ENCODE assay signal across 11 cellular contexts in the genomic region with DNA sequence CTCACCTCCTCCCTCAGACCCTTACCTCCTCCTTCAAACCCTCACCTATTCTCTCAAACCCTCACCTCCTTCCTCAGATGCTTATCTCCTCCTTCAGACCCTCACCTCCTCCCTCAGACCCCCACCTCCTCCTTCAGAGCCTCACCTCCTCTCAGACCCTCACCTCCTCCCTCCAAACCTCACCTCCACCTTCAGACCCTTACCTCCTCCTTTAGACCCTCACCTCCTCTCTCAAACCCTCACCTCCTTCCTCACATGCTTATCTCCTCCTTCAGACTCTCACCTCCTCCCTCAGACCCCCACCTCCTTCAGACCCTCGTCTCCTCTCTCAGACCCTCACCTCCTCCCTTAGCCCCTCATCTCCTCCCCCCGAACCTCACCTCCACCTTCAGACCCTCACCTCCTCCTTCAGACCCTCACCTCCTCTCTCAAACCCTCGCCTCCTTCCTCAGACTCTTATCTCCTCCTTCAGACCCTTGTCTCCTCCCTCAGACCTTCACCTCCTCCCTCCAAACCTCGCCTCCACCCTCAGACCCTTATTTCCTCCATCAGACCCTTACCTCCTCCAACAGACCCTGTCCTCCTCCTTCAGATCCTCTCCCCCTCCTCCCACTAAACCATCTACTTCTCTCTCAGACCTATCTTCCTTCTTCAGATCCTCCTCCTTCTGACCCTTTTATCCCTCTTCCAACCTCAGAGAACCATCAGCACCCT. TPM values are rescaled to one million over a fixed set of nuclear protein-coding genes. Genes with fewer than 3 reads are reported as not detected.
DNase-seq lines count a peak whose midpoint lies in the region; ATAC-seq and TF ChIP-seq lines count a peak whose summit lies in the region.
"Had no signal": no experiment of that assay in that cellular context is flagged by ENCODE, and none has a peak within 500 bp of the region (broad histone marks: within the 10 kb centered on the region; RNA-seq: fewer than 3 reads in every experiment).

No MANE protein-coding gene starts in this region.

- H3K4me1 ChIP-seq in fibroblast of lung (ENCODE audit: control insufficient read depth, extremely low read depth, insufficient read depth, low read length), result peaks cover 31% of the 10 kb centered on the region

- peaks cover 4 to 9% (median 7%) of the 10 kb centered on the region in 3 donors for H3K27me3 Mint-ChIP-seq in CD14-positive monocyte (ENCODE audit: low read depth in 3 of 3)
- H3K27me3 Mint-ChIP-seq in T-helper 17 cell, result no peaks in the 10 kb centered on the region
- H3K27me3 Mint-ChIP-seq in progenitor cell of endocrine pancreas, result peaks cover 54% of the 10 kb centered on the region

- H3K9me3 ChIP-seq in T-helper 17 cell (ENCODE audit: control insufficient read depth, low read length, poor library complexity, severe bottlenecking), result no peaks in the 10 kb centered on the region
- no peaks in the 10 kb centered on the region for H3K9me3 ChIP-seq in fibroblast of lung (ENCODE audit: control insufficient read depth, insufficient read depth, low read depth, low read length)

- peaks cover 16 to 20% of the 10 kb centered on the region in 2 donors for H3K36me3 Mint-ChIP-seq in CD14-positive monocyte
- H3K36me3 Mint-ChIP-seq in T-helper 17 cell (ENCODE audit: low read depth), result peaks cover 6% of the 10 kb centered on the region
- H3K36me3 Mint-ChIP-seq in progenitor cell of endocrine pancreas (ENCODE audit: insufficient read depth), result no peaks in the 10 kb centered on the region

- peaks cover 0 to 2% (median 0%) of the 10 kb centered on the region in 7 donors for H3K9me3 Mint-ChIP-seq in CD14-positive monocyte
- no peaks in the 10 kb centered on the region for H3K9me3 Mint-ChIP-seq in progenitor cell of endocrine pancreas (ENCODE audit: low read depth)

- H2AFZ ChIP-seq in fibroblast of lung (ENCODE audit: low read length), result no peak overlapping the region

- H3K4me2 ChIP-seq in fibroblast of lung (ENCODE audit: extremely low read depth, insufficient read depth, low read length), result peak overlapping the region; percentile 55

- H3K27ac Mint-ChIP-seq in CD14-positive monocyte, result peak overlapping the region; percentile 34 to 100 (median 99)
- H3K27ac Mint-ChIP-seq in T-helper 17 cell, result peak overlapping the region; percentile 98
- no peak overlapping the region for H3K27ac Mint-ChIP-seq in progenitor cell of endocrine pancreas

- peaks cover 4% of the 10 kb centered on the region for H3K36me3 ChIP-seq in fibroblast of lung (ENCODE audit: control insufficient read depth, insufficient read depth, low read length)

- ATAC-seq in T-helper 17 cell, result no peak

- no peaks in the 10 kb centered on the region for H4K20me1 ChIP-seq in fibroblast of lung (ENCODE audit: control insufficient read depth, extremely low read depth, insufficient read depth, low read length)

- peak overlapping the region; percentile 89 for H3K27ac ChIP-seq in fibroblast of lung (ENCODE audit: insufficient read depth, low read length)

- peak overlapping the region; percentile 65 to 84 for H3K4me3 Mint-ChIP-seq in CD14-positive monocyte
- H3K4me3 Mint-ChIP-seq in T-helper 17 cell, result peak overlapping the region; percentile 71
- H3K4me3 Mint-ChIP-seq in progenitor cell of endocrine pancreas (ENCODE audit: low read depth), result peak overlapping the region; percentile 29

- DNase-seq in CD14-positive monocyte (ENCODE audit: low spot score), result no peak
- no peak for DNase-seq in T-helper 17 cell
- DNase-seq in fibroblast of lung (ENCODE audit: low read depth in 2 of 2), result no peak
- no peak for DNase-seq in progenitor cell of endocrine pancreas (ENCODE audit: low spot score, unreplicated experiment)
- no peak for DNase-seq in NCI-H345 (lab: John Stamatoyannopoulos, UW)
- no peak for DNase-seq in inferior parietal cortex (ENCODE audit: extremely low spot score)
- no peak for DNase-seq in ACHN
- DNase-seq in hippocampal formation (lab: John Stamatoyannopoulos, UW), result no peak
- DNase-seq: activated CD4-positive, alpha-beta T cell treated with anti-CD3 and anti-CD28 coated beads for 4 hours; dorsolateral prefrontal cortex; MM.1S had no signal

- intact Hi-C loops in CD14-positive monocyte (cut with micrococcal nuclease), result no loop called here

- TF ChIP-seq CTCF in CD14-positive monocyte (IDR thresholded peaks at IDR 0.05), result no peak
- TF ChIP-seq CTCF in fibroblast of lung (conservative IDR thresholded peaks at IDR 0.05 in 1 of 2, IDR thresholded peaks at IDR 0.05 in 1 of 2; ENCODE audit: low read depth in 1 of 2, low read length in 2 of 2), result no peak
- no peak for TF ChIP-seq CTCF in progenitor cell of endocrine pancreas (IDR thresholded peaks at IDR 0.05; ENCODE audit: unreplicated experiment)

- no peaks in the 10 kb centered on the region for H3K27me3 ChIP-seq in fibroblast of lung (ENCODE audit: control insufficient read depth, insufficient read depth, low read length)
- H3K27me3 ChIP-seq: dorsolateral prefrontal cortex had no signal

- no peak overlapping the region for H3K4me3 ChIP-seq in fibroblast of lung (replicated peaks in 1 of 4; ENCODE audit: control extremely low read depth in 1 of 4, insufficient read depth in 1 of 4, low read depth in 3 of 4, low read length in 4 of 4)

- in situ Hi-C loops in ACHN (cut with HindIII; ENCODE audit: low pct_ligation_motif_present, low pct_unique_long_range_greater_than_20kb, low sequenced_read_pairs), result no loop called here

- H3K9ac ChIP-seq in fibroblast of lung (ENCODE audit: insufficient read depth, low read length), result no peak overlapping the region

- H3K79me2 ChIP-seq in fibroblast of lung (ENCODE audit: control insufficient read depth, insufficient read depth, low read length), result peaks cover 22% of the 10 kb centered on the region

- peaks cover 81% of the 10 kb centered on the region for H3K4me1 Mint-ChIP-seq in CD14-positive monocyte
- H3K4me1 Mint-ChIP-seq in T-helper 17 cell, result peaks cover 47% of the 10 kb centered on the region
- peaks cover 9% of the 10 kb centered on the region for H3K4me1 Mint-ChIP-seq in progenitor cell of endocrine pancreas (ENCODE audit: low read depth)

RNA-seq across cellular contexts. Expression of gene BCL3, which starts 2.5 kb away (rescaled TPM):
- 10 to 100 TPM; 18.7 to 23.1 TPM for polyA plus RNA-seq in CD14-positive monocyte
- 100 to 1,000 TPM; 149 to 168 TPM for total RNA-seq in T-helper 17 cell
- total RNA-seq in fibroblast of lung, result 10.8 and 20.6 TPM in 2 replicates
- 6.8 and 10.7 TPM in 2 replicates for polyA plus RNA-seq in fibroblast of lung
- 50.8 and 53.1 TPM in 2 replicates for polyA plus RNA-seq in fibroblast of lung (2012)
- 37.8 and 45.9 TPM in 2 replicates for polyA minus RNA-seq in fibroblast of lung (ENCODE audit: low replicate concordance)
- 2.9 and 3.8 TPM in 2 replicates for total RNA-seq in progenitor cell of endocrine pancreas

RNA-seq across cellular contexts. Expression of gene CBLC, which starts 31.6 kb away (rescaled TPM):
- polyA plus RNA-seq in CD14-positive monocyte (not detected), fibroblast of lung (0.06 TPM in 1 of 2 replicates, not detected in the other)
- total RNA-seq in T-helper 17 cell (not detected), fibroblast of lung (under 0.01 and 0.33 TPM in 2 replicates), progenitor cell of endocrine pancreas (15.4 and 16.2 TPM in 2 replicates)
- polyA plus RNA-seq in fibroblast of lung (2012), result not detected in 2 replicates
- polyA minus RNA-seq in fibroblast of lung (ENCODE audit: low replicate concordance), result not detected in 2 replicates

RNA-seq across cellular contexts. Expression of gene CEACAM16, which starts 47.1 kb away (rescaled TPM):
- not detected for polyA plus RNA-seq in CD14-positive monocyte
- total RNA-seq in T-helper 17 cell, result not detected
- total RNA-seq in fibroblast of lung, result under 0.01 TPM in 1 of 2 replicates, not detected in the other
- not detected in 2 replicates for polyA plus RNA-seq in fibroblast of lung
- not detected in 2 replicates for polyA plus RNA-seq in fibroblast of lung (2012)
- polyA minus RNA-seq in fibroblast of lung (ENCODE audit: low replicate concordance), result not detected in 2 replicates
- total RNA-seq in progenitor cell of endocrine pancreas, result not detected in 2 replicates
- total RNA-seq: dorsolateral prefrontal cortex had no signal

Comparison
In these comparisons a context has a peak if more than half of its experiments do, and no peak if none do; other contexts are left out.
1. RNA of gene CBLC, which starts 31.6 kb away (total RNA-seq): 15.4 to 16.2 TPM in progenitor cell of endocrine pancreas; under 0.01 to 0.33 TPM in fibroblast of lung and not detected in T-helper 17 cell; every median in the first group is over 10 times any median in the second.
2. Peak in every context shown above with its lines, with median percentiles within 50 percentile points of each other: H3K4me3 Mint-ChIP-seq.